8 cellular contexts compared by ENCODE assay signal in genomic region chr6:53492860-53493634, GRCh38. TPM values are rescaled to one million over a fixed set of nuclear protein-coding genes. Genes with fewer than 3 reads are reported as not detected.
DNase-seq lines count a peak whose midpoint lies in the region; ATAC-seq and TF ChIP-seq lines count a peak whose summit lies in the region.

No MANE protein-coding gene starts in this region.

- H3F3A ChIP-seq in neural cell (ENCODE audit: insufficient read depth, low read length, poor library complexity, severe bottlenecking) = no peaks in the 10 kb centered on the region

- CTCF ChIA-PET in WTC11 (lab: Charles Lee) = interaction anchor here (0.8 to 3.2 kb wide), 41 partner anchors 8 to 463 kb away, joined by 3 to 39 read pairs (median 4); partner anchors contain the start of genes GCLC, KLHL31 and LRRC1

- TF ChIP-seq RAD21 in neural cell (conservative IDR thresholded peaks at IDR 0.05) = peak; percentile 87

- no peak overlapping the region for H3K4me3 Mint-ChIP-seq in WTC11

- H3K27me3 Mint-ChIP-seq in WTC11 (ENCODE audit: low read depth) = no peaks in the 10 kb centered on the region; the same call in 1 of the 2 replicates

- no peaks in the 10 kb centered on the region for H3K36me3 ChIP-seq in fibroblast of lung (ENCODE audit: control insufficient read depth, insufficient read depth, low read length)
- H3K36me3 ChIP-seq in neural cell (ENCODE audit: insufficient read depth, low read length) = no peaks in the 10 kb centered on the region
- no peaks in the 10 kb centered on the region for H3K36me3 ChIP-seq in vagina

- peaks cover 2% of the 10 kb centered on the region; the same call in 1 of the 2 replicates for H3K36me3 Mint-ChIP-seq in WTC11

- H3K4me1 Mint-ChIP-seq in WTC11 = no peaks in the 10 kb centered on the region

- H3K27ac ChIP-seq in fibroblast of lung (ENCODE audit: insufficient read depth, low read length) (no peak overlapping the region), neural cell (ENCODE audit: low read length) (no peak overlapping the region), vagina (no peak overlapping the region)

- H3K9me2 ChIP-seq in neural cell (ENCODE audit: insufficient read depth, low read length) = no peaks in the 10 kb centered on the region

- POLR2A ChIA-PET in WTC11 (lab: Charles Lee) = no interaction called here

- H3K9ac ChIP-seq in fibroblast of lung (ENCODE audit: insufficient read depth, low read length) (no peak overlapping the region), neural cell (ENCODE audit: low read length) (no peak overlapping the region)

- H3K79me2 ChIP-seq in fibroblast of lung (ENCODE audit: control insufficient read depth, insufficient read depth, low read length) = no peaks in the 10 kb centered on the region
- H3K79me2 ChIP-seq in neural cell (replicated peaks; ENCODE audit: insufficient read depth, low read length) = no peaks in the 10 kb centered on the region

- H3K4me3 ChIP-seq in fibroblast of lung (replicated peaks in 1 of 4; ENCODE audit: control extremely low read depth in 1 of 4, insufficient read depth in 1 of 4, low read depth in 3 of 4, low read length in 4 of 4) (peak overlapping the region in 2 of 4 experiments; percentile 28 to 35), neural cell (ENCODE audit: low read length) (no peak overlapping the region), vagina (no peak overlapping the region)

- H4K20me1 ChIP-seq in fibroblast of lung (ENCODE audit: control insufficient read depth, extremely low read depth, insufficient read depth, low read length) (no peaks in the 10 kb centered on the region), neural cell (ENCODE audit: insufficient read depth) (no peaks in the 10 kb centered on the region)

- no peak for TF ChIP-seq POLR2A in vagina (IDR thresholded peaks at IDR 0.05)

- peaks cover 12% of the 10 kb centered on the region for H3K4me1 ChIP-seq in fibroblast of lung (ENCODE audit: control insufficient read depth, extremely low read depth, insufficient read depth, low read length)
- H3K4me1 ChIP-seq in vagina = peaks cover 9% of the 10 kb centered on the region

- H3K9me3 ChIP-seq in fibroblast of lung (ENCODE audit: control insufficient read depth, insufficient read depth, low read depth, low read length) (no peaks in the 10 kb centered on the region), neural cell (ENCODE audit: low read length) (no peaks in the 10 kb centered on the region), vagina (no peaks in the 10 kb centered on the region)

- H3K27ac Mint-ChIP-seq in WTC11 = no peak overlapping the region

- peak; percentile 84 to 88 for DNase-seq in AML-193 (lab: John Stamatoyannopoulos, UW)
- peak; percentile 33 for DNase-seq in NCI-H2171 (lab: John Stamatoyannopoulos, UW)
- peak; percentile 11 for DNase-seq in WTC11 (ENCODE audit: low spot score)
- peak; percentile 71 to 77 for DNase-seq in fibroblast of lung (ENCODE audit: low read depth in 2 of 2)
- no peak for DNase-seq in vagina (ENCODE audit: extremely low spot score in 2 of 2)

- ATAC-seq in GM19372 (IDR thresholded peaks at IDR 0.05; ENCODE audit: low read depth, unreplicated experiment) (peak; percentile 57), WTC11 (peak; percentile 69), GM21723 (IDR thresholded peaks at IDR 0.05; ENCODE audit: unreplicated experiment) (no peak)

- intact Hi-C loops in vagina (cut with DNase I) = loop anchor here (10.0 kb wide), 1 partner anchor 162 kb away; no protein-coding TSS in a partner anchor

- H2AFZ ChIP-seq in fibroblast of lung (ENCODE audit: low read length) (peak overlapping the region; percentile 19), neural cell (ENCODE audit: low read depth, low read length) (no peak overlapping the region)

- H3K9me3 Mint-ChIP-seq in WTC11 = no peaks in the 10 kb centered on the region

- H3K27me3 ChIP-seq in fibroblast of lung (ENCODE audit: control insufficient read depth, insufficient read depth, low read length) = no peaks in the 10 kb centered on the region
- H3K27me3 ChIP-seq in neural cell (ENCODE audit: insufficient read depth, low read depth, low read length) = no peaks in the 10 kb centered on the region
- H3K27me3 ChIP-seq in vagina = no peaks in the 10 kb centered on the region

- no peak for TF ChIP-seq EP300 in neural cell (conservative IDR thresholded peaks at IDR 0.05; ENCODE audit: poor library complexity, severe bottlenecking)

- H3K4me2 ChIP-seq in fibroblast of lung (ENCODE audit: extremely low read depth, insufficient read depth, low read length) (peak overlapping the region; percentile 81), neural cell (ENCODE audit: low read length) (no peak overlapping the region)

- TF ChIP-seq CTCF in WTC11 (IDR thresholded peaks at IDR 0.05) (0 out of 2 replicates have a peak, but pooled peaks have one; percentile 26), fibroblast of lung (conservative IDR thresholded peaks at IDR 0.05 in 1 of 2, IDR thresholded peaks at IDR 0.05 in 1 of 2; ENCODE audit: low read depth in 1 of 2, low read length in 2 of 2) (peak; percentile 46 to 72), neural cell (IDR thresholded peaks at IDR 0.05; ENCODE audit: poor library complexity, severe bottlenecking) (peak; percentile 85), vagina (IDR thresholded peaks at IDR 0.05) (peak; percentile 59 to 69 (median 66))

TF ChIP-seq in WTC11, 78 proteins besides CTCF, POLR2A, EP300 and RAD21 (continues in another document):
- TF ChIP-seq, protein P1, sequence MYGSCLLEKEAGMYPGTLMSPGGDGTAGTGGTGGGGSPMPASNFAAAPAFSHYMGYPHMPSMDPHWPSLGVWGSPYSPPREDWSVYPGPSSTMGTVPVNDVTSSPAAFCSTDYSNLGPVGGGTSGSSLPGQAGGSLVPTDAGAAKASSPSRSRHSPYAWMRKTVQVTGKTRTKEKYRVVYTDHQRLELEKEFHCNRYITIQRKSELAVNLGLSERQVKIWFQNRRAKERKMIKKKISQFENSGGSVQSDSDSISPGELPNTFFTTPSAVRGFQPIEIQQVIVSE (CRISPR knock-in tag; IDR thresholded peaks at IDR 0.05; ENCODE audit: borderline replicate concordance) = no peak
- TF ChIP-seq TP53 (CRISPR knock-in tag; IDR thresholded peaks at IDR 0.05) (no peak), TEAD4 (CRISPR knock-in tag; IDR thresholded peaks at IDR 0.05) (no peak), HMGA2 (CRISPR knock-in tag; IDR thresholded peaks at IDR 0.05) (no peak), AR (CRISPR knock-in tag; IDR thresholded peaks at IDR 0.05) (no peak)

TF ChIP-seq in neural cell, 6 proteins besides CTCF, POLR2A, EP300 and RAD21:
- TF ChIP-seq SMC3 (conservative IDR thresholded peaks at IDR 0.05; ENCODE audit: poor library complexity) (peak; percentile 85), EZH2 (IDR thresholded peaks at IDR 0.05; ENCODE audit: borderline replicate concordance, insufficient read depth, low read length, poor library complexity, severe bottlenecking) (no peak)

RNA-seq across cellular contexts. Expression of gene GCLC, which starts 51.9 kb away (rescaled TPM):
- 33.8 to 47.1 TPM (median 38.6 TPM) in 3 replicates for total RNA-seq in WTC11 (2021)
- total RNA-seq in fibroblast of lung = 31.4 and 35.4 TPM in 2 replicates
- polyA plus RNA-seq in fibroblast of lung = 16.0 and 24.4 TPM in 2 replicates
- polyA plus RNA-seq in fibroblast of lung (2012) = 12.7 and 19.1 TPM in 2 replicates
- 8.9 and 11.3 TPM in 2 replicates for polyA minus RNA-seq in fibroblast of lung (ENCODE audit: low replicate concordance)
- polyA plus RNA-seq in neural cell = 10.4 and 17.7 TPM in 2 replicates
- 17.4 and 18.7 TPM in 2 replicates for polyA minus RNA-seq in neural cell
- 63.1 TPM for total RNA-seq in vagina

Comparison
In these comparisons a context has a peak if more than half of its experiments do, and no peak if none do; other contexts are left out.
1. DNase-seq: peak in AML-193 (2 of 2), NCI-H2171 (single experiment), WTC11 (single experiment) and fibroblast of lung (2 of 2); none in vagina (0 of 2).
2. CTCF ChIP-seq: peak in every context shown above with its lines; median percentile 85 in neural cell; 66 in vagina; 59 in fibroblast of lung; 26 in WTC11.